Comparison of ENCODE assay signal across 33 cellular contexts in the genomic region with DNA sequence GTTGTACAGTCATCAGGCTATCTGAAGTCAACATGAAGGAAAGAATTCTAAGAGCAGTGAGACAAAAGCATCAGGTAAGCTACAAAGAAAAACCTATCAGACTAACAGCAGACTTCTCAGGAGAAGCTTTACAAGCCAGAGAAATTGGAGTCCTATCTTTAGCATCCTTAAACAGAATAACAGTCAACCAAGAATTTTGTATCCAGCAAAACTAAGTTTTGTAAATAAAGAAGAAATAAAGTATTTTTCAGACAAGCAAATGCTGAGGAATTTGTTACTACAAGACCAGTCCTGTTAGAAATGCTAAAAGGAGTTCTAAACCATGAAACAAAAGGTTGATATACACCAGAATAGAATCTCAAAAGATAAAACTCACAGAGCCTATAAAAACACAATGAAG.
"Had no signal": no experiment of that assay in that cellular context is flagged by ENCODE, and none has a peak within 500 bp of the region (broad histone marks: within the 10 kb centered on the region; RNA-seq: fewer than 3 reads in every experiment).

No MANE protein-coding gene starts in this region.

- H3K36me3 ChIP-seq: MG63 had no signal

- DNase-seq: Karpas-422, Kasumi-1, MG63, MM.1S, MV-4-11, NCI-H1048, NCI-H1092, NCI-H1092 treated with DMSO at 0.1 percent for 48 hours, NCI-H1105, NCI-H1105 treated with DMSO at 0.1 percent for 48 hours, NCI-H1417, NCI-H1417 treated with DMSO at 0.1 percent for 48 hours, NCI-H1436, NCI-H1436 treated with DMSO at 0.1 percent for 48 hours, NCI-H146, NCI-H1694, NCI-H1694 treated with DMSO at 0.1 percent for 48 hours, NCI-H187, NCI-H187 treated with DMSO at 0.1 percent for 48 hours, NCI-H1930, NCI-H2029, NCI-H2029 treated with DMSO at 0.1 percent for 48 hours, NCI-H2081, NCI-H2081 treated with DMSO at 0.1 percent for 48 hours, NCI-H2107, NCI-H2171, NCI-H2171 treated with DMSO at 0.1 percent for 48 hours, NCI-H2227 treated with DMSO at 0.1 percent for 48 hours, NCI-H226, NCI-H345, NCI-H446, NCI-H446 treated with DMSO at 0.1 percent for 48 hours, NCI-H510A had no signal

- H3K4me3 ChIP-seq: MG63 had no signal

- H3K27me3 ChIP-seq: MG63 had no signal
